Comparison of ENCODE assay signal across 1 cellular context in genomic region chr4:38319456-38320348, GRCh38.
A peak's percentile ranks its signal among the peaks of the same experiment; 100 is the strongest.
TF ChIP-seq lines count a peak whose summit lies in the region.

No MANE protein-coding gene starts in this region.

TF ChIP-seq in HepG2, 621 proteins besides CTCF, POLR2A, EP300 and RAD21 (continued from another document):
- TF ChIP-seq MEIS2 (CRISPR knock-in tag; IDR thresholded peaks at IDR 0.05) (no peak), ZNF530 (CRISPR knock-in tag; IDR thresholded peaks at IDR 0.05; ENCODE audit: low read depth) (no peak), FOXK1 (CRISPR knock-in tag; IDR thresholded peaks at IDR 0.05; ENCODE audit: borderline replicate concordance, low read depth) (no peak), KLF16 (CRISPR knock-in tag; IDR thresholded peaks at IDR 0.05) (peak in 1 of 2 experiments; percentile 23; a peak in 1 of 4 replicates), ZBTB34 (CRISPR knock-in tag; IDR thresholded peaks at IDR 0.05) (no peak), DNMT3B (CRISPR knock-in tag; conservative IDR thresholded peaks at IDR 0.05) (no peak), ZNF333 (CRISPR knock-in tag; IDR thresholded peaks at IDR 0.05; ENCODE audit: borderline replicate concordance) (no peak), DZIP1 (CRISPR knock-in tag; IDR thresholded peaks at IDR 0.05) (no peak), SKI (IDR thresholded peaks at IDR 0.05; ENCODE audit: partially characterized antibody) (no peak), MYC (CRISPR knock-in tag; IDR thresholded peaks at IDR 0.05; ENCODE audit: borderline replicate concordance) (peak; percentile 54; the same call in 1 of the 2 replicates), PHF21A (CRISPR knock-in tag; IDR thresholded peaks at IDR 0.05) (peak; percentile 26; the same call in 1 of the 2 replicates), ZNF280B (CRISPR knock-in tag; IDR thresholded peaks at IDR 0.05; ENCODE audit: borderline replicate concordance) (peak; percentile 57; the same call in 1 of the 2 replicates), ARID2 (CRISPR knock-in tag; IDR thresholded peaks at IDR 0.05; ENCODE audit: borderline replicate concordance) (no peak), ZZZ3 (CRISPR knock-in tag; IDR thresholded peaks at IDR 0.05; ENCODE audit: borderline replicate concordance) (no peak), RFX3 (CRISPR knock-in tag; IDR thresholded peaks at IDR 0.05) (no peak), RXRB (CRISPR knock-in tag; IDR thresholded peaks at IDR 0.05; ENCODE audit: borderline replicate concordance) (peak; percentile 30; the same call in 1 of the 2 replicates), IRF1 (CRISPR knock-in tag; IDR thresholded peaks at IDR 0.05; ENCODE audit: low read depth) (no peak), SAP130 (CRISPR knock-in tag; IDR thresholded peaks at IDR 0.05; ENCODE audit: low read depth) (peak; percentile 45; the same call in 1 of the 2 replicates), ZNF564 (CRISPR knock-in tag; IDR thresholded peaks at IDR 0.05) (no peak), NFIB (CRISPR knock-in tag; IDR thresholded peaks at IDR 0.05; ENCODE audit: borderline replicate concordance) (no peak), SP2 (CRISPR knock-in tag; IDR thresholded peaks at IDR 0.05) (no peak), EZH2 (conservative IDR thresholded peaks at IDR 0.05; ENCODE audit: low read depth, low read length) (no peak), CCDC6 (CRISPR knock-in tag; IDR thresholded peaks at IDR 0.05) (no peak), YY1 (IDR thresholded peaks at IDR 0.05; ENCODE audit: insufficient read depth, insufficient replicate concordance, low read depth, low read length) (peak; percentile 38), KDM2A (CRISPR knock-in tag; IDR thresholded peaks at IDR 0.05; ENCODE audit: borderline replicate concordance, low read depth) (peak; percentile 44; the same call in 1 of the 2 replicates), ZNF350 (CRISPR knock-in tag; IDR thresholded peaks at IDR 0.05; ENCODE audit: borderline replicate concordance, low read depth) (no peak), JUND (CRISPR knock-in tag; IDR thresholded peaks at IDR 0.05) (no peak), YEATS2 (CRISPR knock-in tag; IDR thresholded peaks at IDR 0.05; ENCODE audit: borderline replicate concordance) (no peak), ZNF576 (CRISPR knock-in tag; IDR thresholded peaks at IDR 0.05) (no peak), HOXA7 (CRISPR knock-in tag; IDR thresholded peaks at IDR 0.05) (no peak), ZBTB8A (CRISPR knock-in tag; IDR thresholded peaks at IDR 0.05; ENCODE audit: borderline replicate concordance, low read depth) (no peak), POGZ (CRISPR knock-in tag; IDR thresholded peaks at IDR 0.05) (no peak)
- TF ChIP-seq, protein P1, sequence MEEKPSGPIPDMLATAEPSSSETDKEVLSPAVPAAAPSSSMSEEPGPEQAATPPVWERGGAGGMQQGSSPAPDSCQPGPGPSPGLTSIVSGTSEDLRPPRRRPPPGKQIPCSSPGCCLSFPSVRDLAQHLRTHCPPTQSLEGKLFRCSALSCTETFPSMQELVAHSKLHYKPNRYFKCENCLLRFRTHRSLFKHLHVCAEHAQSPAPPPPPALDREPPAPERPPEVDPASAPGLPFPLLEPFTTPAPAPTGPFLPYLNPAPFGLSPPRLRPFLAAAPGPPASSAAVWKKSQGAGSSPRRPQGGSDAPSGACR (CRISPR knock-in tag; IDR thresholded peaks at IDR 0.05), result 0 out of 2 replicates have a peak, but pooled peaks have one; percentile 40
- TF ChIP-seq, protein P2, sequence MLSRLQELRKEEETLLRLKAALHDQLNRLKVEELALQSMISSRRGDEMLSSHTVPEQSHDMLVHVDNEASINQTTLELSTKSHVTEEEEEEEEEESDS (CRISPR knock-in tag; IDR thresholded peaks at IDR 0.05; ENCODE audit: borderline replicate concordance), result no peak
- TF ChIP-seq, protein P3, sequence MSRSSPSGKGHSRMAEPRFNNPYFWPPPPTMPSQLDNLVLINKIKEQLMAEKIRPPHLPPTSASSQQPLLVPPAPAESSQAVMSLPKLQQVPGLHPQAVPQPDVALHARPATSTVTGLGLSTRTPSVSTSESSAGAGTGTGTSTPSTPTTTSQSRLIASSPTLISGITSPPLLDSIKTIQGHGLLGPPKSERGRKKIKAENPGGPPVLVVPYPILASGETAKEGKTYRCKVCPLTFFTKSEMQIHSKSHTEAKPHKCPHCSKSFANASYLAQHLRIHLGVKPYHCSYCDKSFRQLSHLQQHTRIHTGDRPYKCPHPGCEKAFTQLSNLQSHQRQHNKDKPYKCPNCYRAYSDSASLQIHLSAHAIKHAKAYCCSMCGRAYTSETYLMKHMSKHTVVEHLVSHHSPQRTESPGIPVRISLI (CRISPR knock-in tag; IDR thresholded peaks at IDR 0.05; ENCODE audit: borderline replicate concordance), result peak; percentile 75; the same call in 1 of the 2 replicates
- TF ChIP-seq, protein P4, sequence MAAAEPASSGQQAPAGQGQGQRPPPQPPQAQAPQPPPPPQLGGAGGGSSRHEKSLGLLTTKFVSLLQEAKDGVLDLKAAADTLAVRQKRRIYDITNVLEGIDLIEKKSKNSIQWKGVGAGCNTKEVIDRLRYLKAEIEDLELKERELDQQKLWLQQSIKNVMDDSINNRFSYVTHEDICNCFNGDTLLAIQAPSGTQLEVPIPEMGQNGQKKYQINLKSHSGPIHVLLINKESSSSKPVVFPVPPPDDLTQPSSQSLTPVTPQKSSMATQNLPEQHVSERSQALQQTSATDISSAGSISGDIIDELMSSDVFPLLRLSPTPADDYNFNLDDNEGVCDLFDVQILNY (CRISPR knock-in tag; conservative IDR thresholded peaks at IDR 0.05), result no peak
- TF ChIP-seq, protein P5, sequence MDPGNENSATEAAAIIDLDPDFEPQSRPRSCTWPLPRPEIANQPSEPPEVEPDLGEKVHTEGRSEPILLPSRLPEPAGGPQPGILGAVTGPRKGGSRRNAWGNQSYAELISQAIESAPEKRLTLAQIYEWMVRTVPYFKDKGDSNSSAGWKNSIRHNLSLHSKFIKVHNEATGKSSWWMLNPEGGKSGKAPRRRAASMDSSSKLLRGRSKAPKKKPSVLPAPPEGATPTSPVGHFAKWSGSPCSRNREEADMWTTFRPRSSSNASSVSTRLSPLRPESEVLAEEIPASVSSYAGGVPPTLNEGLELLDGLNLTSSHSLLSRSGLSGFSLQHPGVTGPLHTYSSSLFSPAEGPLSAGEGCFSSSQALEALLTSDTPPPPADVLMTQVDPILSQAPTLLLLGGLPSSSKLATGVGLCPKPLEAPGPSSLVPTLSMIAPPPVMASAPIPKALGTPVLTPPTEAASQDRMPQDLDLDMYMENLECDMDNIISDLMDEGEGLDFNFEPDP (CRISPR knock-in tag; conservative IDR thresholded peaks at IDR 0.05), result no peak
